Comparison of ENCODE assay signal across 8 cellular contexts in the genomic region with DNA sequence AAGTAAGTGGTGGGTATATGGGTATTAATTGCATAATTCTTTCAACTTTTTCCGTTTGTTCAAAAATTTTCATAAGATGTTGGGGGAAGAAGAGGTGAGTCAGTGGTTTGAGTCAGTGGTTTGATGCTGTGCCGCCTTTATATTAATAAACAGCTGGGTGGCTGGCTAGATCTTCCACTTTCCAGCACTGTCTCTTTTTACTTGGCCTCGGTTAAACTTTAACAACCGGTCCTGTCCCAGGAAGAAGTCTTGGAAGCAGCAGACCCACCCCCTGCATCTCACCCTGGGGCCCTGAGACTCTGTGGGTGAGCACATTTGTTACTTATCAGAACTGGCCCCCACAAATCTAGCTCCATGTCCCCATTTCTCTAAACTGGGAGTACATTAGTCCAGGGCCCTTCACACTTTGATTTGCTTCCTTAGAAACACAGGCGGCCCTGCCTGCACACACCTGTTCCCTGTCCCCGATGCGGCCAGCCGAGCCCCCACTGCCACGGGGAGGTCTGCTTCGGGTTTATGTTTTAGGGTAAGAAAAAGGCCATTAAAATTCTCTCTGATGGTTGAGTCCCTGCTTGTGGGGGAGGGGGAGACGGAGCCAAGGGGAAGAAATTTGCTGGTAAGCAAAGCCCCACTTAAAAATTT.
DNase-seq lines count a peak whose midpoint lies in the region; ATAC-seq and TF ChIP-seq lines count a peak whose summit lies in the region.

No MANE protein-coding gene starts in this region.

- H3K9ac ChIP-seq in mucosa of rectum (ENCODE audit: low read depth in 1 of 2, low read length in 2 of 2) = peak overlapping the region; percentile 48 to 53

- H3K4me3 Mint-ChIP-seq in chondrocyte (ENCODE audit: unreplicated experiment) = peak overlapping the region; percentile 68

- no peak for TF ChIP-seq CTCF in chondrocyte (IDR thresholded peaks at IDR 0.05)

- peaks cover 4 to 6% of the 10 kb centered on the region in 2 donors for H3K4me1 ChIP-seq in mucosa of rectum (ENCODE audit: control insufficient read depth in 2 of 2, insufficient read depth in 2 of 2, low read length in 2 of 2)

- peak overlapping the region; percentile 84 to 86 for H3K27ac ChIP-seq in mucosa of rectum (ENCODE audit: low read depth in 2 of 2, low read length in 2 of 2)

- H3K36me3 ChIP-seq in mucosa of rectum (ENCODE audit: control insufficient read depth in 2 of 2, insufficient read depth in 2 of 2, low read length in 2 of 2) = no peaks in the 10 kb centered on the region

- peaks cover 11% of the 10 kb centered on the region for H3K4me1 Mint-ChIP-seq in chondrocyte (ENCODE audit: low read depth)

- H3K4me3 ChIP-seq in mucosa of rectum (ENCODE audit: low read length in 2 of 2) = peak overlapping the region; percentile 73 to 74

- no peaks in the 10 kb centered on the region for H3K27me3 ChIP-seq in mucosa of rectum (ENCODE audit: control insufficient read depth in 2 of 2, insufficient read depth in 2 of 2, low read length in 2 of 2)

- H3K27ac Mint-ChIP-seq in chondrocyte (ENCODE audit: unreplicated experiment) = peak overlapping the region; percentile 70

- H3K27me3 Mint-ChIP-seq in chondrocyte (ENCODE audit: low read depth) = no peaks in the 10 kb centered on the region

- ATAC-seq in GM21515 (IDR thresholded peaks at IDR 0.05; ENCODE audit: unreplicated experiment) = no peak

- DNase-seq in activated T-cell treated with anti-CD3 and anti-CD28 coated beads for 48 hours (ENCODE audit: low read depth) = peak; percentile 4
- DNase-seq in activated T-cell treated with anti-CD3 and anti-CD28 coated beads, Interleukin-2, amount 50 U/mL, for 1 hour = no peak
- peak; percentile 11 for DNase-seq in NCI-H460 (ENCODE audit: extremely low read depth, low read depth)
- no peak for DNase-seq in chondrocyte (ENCODE audit: low spot score)
- no peak for DNase-seq in MV-4-11 (lab: John Stamatoyannopoulos, UW)
- no peak for DNase-seq in NCI-H2171 (lab: John Stamatoyannopoulos, UW)

- H3K9me3 ChIP-seq in mucosa of rectum (ENCODE audit: control insufficient read depth in 2 of 2, low read length in 2 of 2) = peaks cover 5 to 8% of the 10 kb centered on the region in 2 donors

- H3K9me3 Mint-ChIP-seq in chondrocyte (ENCODE audit: low read depth) = peaks cover 37% of the 10 kb centered on the region

- peaks cover 21% of the 10 kb centered on the region for H3K36me3 Mint-ChIP-seq in chondrocyte (ENCODE audit: low read depth)

Comparison
In these comparisons a context has a peak if more than half of its experiments do, and no peak if none do; other contexts are left out.
1. DNase-seq: peak in activated T-cell treated with anti-CD3 and anti-CD28 coated beads for 48 hours (single experiment) and NCI-H460 (single experiment); none in activated T-cell treated with anti-CD3 and anti-CD28 coated beads, Interleukin-2, amount 50 U/mL, for 1 hour (single experiment), chondrocyte (single experiment), MV-4-11 (single experiment) and NCI-H2171 (single experiment).